10 cellular contexts compared by ENCODE assay signal in genomic region chr1:41650176-41650519, GRCh38.
A peak's percentile ranks its signal among the peaks of the same experiment; 100 is the strongest.
DNase-seq lines count a peak whose midpoint lies in the region; ATAC-seq and TF ChIP-seq lines count a peak whose summit lies in the region.
"Had no signal": no experiment of that assay in that cellular context is flagged by ENCODE, and none has a peak within 500 bp of the region (broad histone marks: within the 10 kb centered on the region; RNA-seq: fewer than 3 reads in every experiment).

No MANE protein-coding gene starts in this region.

- H3K4me1 Mint-ChIP-seq in activated B cell treated with CpG ODN at 0.5 μM for 24 hours = peaks cover 42% of the 10 kb centered on the region
- H3K4me1 Mint-ChIP-seq in effector memory CD8-positive, alpha-beta T cell (ENCODE audit: low read depth in 2 of 2) = peaks cover 39 to 52% of the 10 kb centered on the region in 2 donors
- peaks cover 7% of the 10 kb centered on the region for H3K4me1 Mint-ChIP-seq in mesothelial cell of epicardium

- H3K27me3 Mint-ChIP-seq in activated B cell treated with CpG ODN at 0.5 μM for 24 hours (no peaks in the 10 kb centered on the region), mesothelial cell of epicardium (ENCODE audit: low read depth) (peaks cover 3% of the 10 kb centered on the region)
- H3K27me3 Mint-ChIP-seq in effector memory CD8-positive, alpha-beta T cell = no peaks in the 10 kb centered on the region

- DNase-seq in DMS53 (lab: John Stamatoyannopoulos, UW) (peak; percentile 56), DMS53 treated with DMSO at 0.1 percent for 48 hours (lab: John Stamatoyannopoulos, UW; ENCODE audit: unreplicated experiment) (no peak), activated B cell treated with CpG ODN at 0.5 μM for 24 hours (no peak), GM10266 (ENCODE audit: extremely low spot score) (no peak), mesothelial cell of epicardium (ENCODE audit: low spot score in 2 of 2, unreplicated experiment in 2 of 2) (no peak)
- no peak for DNase-seq in effector memory CD8-positive, alpha-beta T cell
- peak; percentile 61 for DNase-seq in stimulated activated CD8-positive, alpha-beta memory T cell treated with anti-CD3 and anti-CD28 coated beads, Interleukin-4, amount 100 ng/mL, for 48 hours
- DNase-seq: amniotic stem cell had no signal

- TF ChIP-seq CTCF in activated B cell treated with CpG ODN at 0.5 μM for 24 hours (IDR thresholded peaks at IDR 0.05) (no peak), GM10266 (IDR thresholded peaks at IDR 0.05; ENCODE audit: control insufficient read depth, insufficient read depth, low read depth, missing control alignments) (no peak), mesothelial cell of epicardium (IDR thresholded peaks at IDR 0.05; ENCODE audit: unreplicated experiment) (no peak)

- H3K9me3 Mint-ChIP-seq in activated B cell treated with CpG ODN at 0.5 μM for 24 hours (no peaks in the 10 kb centered on the region), mesothelial cell of epicardium (no peaks in the 10 kb centered on the region)
- H3K9me3 Mint-ChIP-seq in effector memory CD8-positive, alpha-beta T cell = no peaks in the 10 kb centered on the region

- POLR2A ChIA-PET in activated B cell treated with CpG ODN at 0.5 μM for 24 hours (lab: Charles Lee) = no interaction called here

- peak; percentile 47 for ATAC-seq in activated B cell treated with CpG ODN at 0.5 μM for 24 hours (ENCODE audit: low read depth)
- peak; percentile 71 for ATAC-seq in effector memory CD8-positive, alpha-beta T cell (replicated peaks)
- ATAC-seq in GM18502 (IDR thresholded peaks at IDR 0.05; ENCODE audit: poor library complexity, unreplicated experiment) = no peak
- ATAC-seq: SK-N-SH treated with all-trans-retinoic acid at 6 μM for 48 hours had no signal

- H3K27ac Mint-ChIP-seq in activated B cell treated with CpG ODN at 0.5 μM for 24 hours = no peak overlapping the region
- peak overlapping the region; percentile 18 to 95 for H3K27ac Mint-ChIP-seq in effector memory CD8-positive, alpha-beta T cell
- H3K27ac Mint-ChIP-seq in mesothelial cell of epicardium = no peak overlapping the region

- H3K4me3 Mint-ChIP-seq in activated B cell treated with CpG ODN at 0.5 μM for 24 hours (no peak overlapping the region), mesothelial cell of epicardium (no peak overlapping the region)
- H3K4me3 Mint-ChIP-seq in effector memory CD8-positive, alpha-beta T cell = peak overlapping the region; percentile 24 to 47

- intact Hi-C loops in activated B cell treated with CpG ODN at 0.5 μM for 24 hours (cut with micrococcal nuclease) = no loop called here

- CTCF ChIA-PET in activated B cell treated with CpG ODN at 0.5 μM for 24 hours (lab: Charles Lee) = no interaction called here

- H3K36me3 Mint-ChIP-seq in activated B cell treated with CpG ODN at 0.5 μM for 24 hours (ENCODE audit: low read depth) (peaks cover 2% of the 10 kb centered on the region), mesothelial cell of epicardium (no peaks in the 10 kb centered on the region)
- H3K36me3 Mint-ChIP-seq in effector memory CD8-positive, alpha-beta T cell (ENCODE audit: insufficient read depth) = peaks cover 11% of the 10 kb centered on the region

Comparison
In these comparisons a context has a peak if more than half of its experiments do, and no peak if none do; other contexts are left out.
1. DNase-seq: peak in DMS53 (single experiment) and stimulated activated CD8-positive, alpha-beta memory T cell treated with anti-CD3 and anti-CD28 coated beads, Interleukin-4, amount 100 ng/mL, for 48 hours (single experiment); none in DMS53 treated with DMSO at 0.1 percent for 48 hours (single experiment), activated B cell treated with CpG ODN at 0.5 μM for 24 hours (single experiment), effector memory CD8-positive, alpha-beta T cell (0 of 3), GM10266 (single experiment) and mesothelial cell of epicardium (0 of 2).
2. H3K27ac Mint-ChIP-seq: peak in effector memory CD8-positive, alpha-beta T cell (2 of 2); none in activated B cell treated with CpG ODN at 0.5 μM for 24 hours (single experiment) and mesothelial cell of epicardium (single experiment).
3. H3K4me3 Mint-ChIP-seq: peak in effector memory CD8-positive, alpha-beta T cell (2 of 2); none in activated B cell treated with CpG ODN at 0.5 μM for 24 hours (single experiment) and mesothelial cell of epicardium (single experiment).